23 cellular contexts compared by ENCODE assay signal in genomic region chr12:52587563-52587962, GRCh38. TPM values are rescaled to one million over a fixed set of nuclear protein-coding genes. Genes with fewer than 3 reads are reported as not detected.
DNase-seq lines count a peak whose midpoint lies in the region; ATAC-seq and TF ChIP-seq lines count a peak whose summit lies in the region.
"Had no signal": no experiment of that assay in that cellular context is flagged by ENCODE, and none has a peak within 500 bp of the region (broad histone marks: within the 10 kb centered on the region; RNA-seq: fewer than 3 reads in every experiment).

No MANE protein-coding gene starts in this region.

- no peak overlapping the region for H2AFZ ChIP-seq in H9 (ENCODE audit: low read length)

- H2AK5ac ChIP-seq in H9 (ENCODE audit: insufficient read length, low read length) = no peak overlapping the region

- no peak overlapping the region for H3K9ac ChIP-seq in H9 (ENCODE audit: extremely low read depth, insufficient read length, low read length)

- no peak overlapping the region for H3K14ac ChIP-seq in H9 (ENCODE audit: insufficient read depth, low read length)

- no peak overlapping the region for H3K56ac ChIP-seq in H9 (ENCODE audit: insufficient read length, low read depth, low read length)

- TF ChIP-seq CTCF in H9 (conservative IDR thresholded peaks at IDR 0.05) (peak; percentile 25; the same call in 1 of the 3 replicates), brain microvascular endothelial cell (IDR thresholded peaks at IDR 0.05; ENCODE audit: low read depth, low read length, missing control alignments) (peak; percentile 9)

- no peaks in the 10 kb centered on the region for H3K36me3 ChIP-seq in brain microvascular endothelial cell (replicated peaks)
- H3K36me3 ChIP-seq: spleen, stomach had no signal

- H2BK12ac ChIP-seq in H9 (ENCODE audit: insufficient read length, low read depth, low read length) = no peak overlapping the region

- peak; percentile 60 for DNase-seq in H9
- no peak for DNase-seq in brain microvascular endothelial cell
- no peak for DNase-seq in naive thymus-derived CD8-positive, alpha-beta T cell
- no peak for DNase-seq in cortex of kidney (lab: John Stamatoyannopoulos, UW)
- DNase-seq: activated CD4-positive, alpha-beta T cell treated with anti-CD3 and anti-CD28 coated beads for 48 hours; activated gamma-delta T cell; H7; head of caudate nucleus; left ventricle myocardium superior; NCI-H187; NCI-H2227 treated with DMSO at 0.1 percent for 48 hours; NCI-H82; OCI-M1; SHP77 treated with DMSO at 0.1 percent for 48 hours; spleen; stimulated activated CD4-positive, alpha-beta T cell treated with anti-CD3 and anti-CD28 coated beads, Interleukin-4, amount 100 ng/mL, for 4 hours; stomach had no signal

- no peak overlapping the region for H2BK5ac ChIP-seq in H9 (ENCODE audit: insufficient read length, low read length)

- no peak for ATAC-seq in naive thymus-derived CD8-positive, alpha-beta T cell
- no peak for ATAC-seq in GM18511 (IDR thresholded peaks at IDR 0.05; ENCODE audit: unreplicated experiment)
- ATAC-seq: left ventricle myocardium superior had no signal

- H3K4me3 Mint-ChIP-seq in H9 = no peak overlapping the region
- peak overlapping the region in 1 of 10 donors; percentile 60 for H3K4me3 Mint-ChIP-seq in naive thymus-derived CD8-positive, alpha-beta T cell
- H3K4me3 Mint-ChIP-seq: brain; dendritic cell treated with granulocyte-macrophage colony-stimulating factor and Interleukin-4, amounts not matched to agents 40 ng/mL and 50 ng/mL, for 4 days; type B pancreatic cell had no signal

- H3K36me3 Mint-ChIP-seq in H9 (ENCODE audit: insufficient read depth in 1 of 3, low read depth in 3 of 3) = peaks cover 3 to 13% (median 11%) of the 10 kb centered on the region in 3 experiments
- H3K36me3 Mint-ChIP-seq in naive thymus-derived CD8-positive, alpha-beta T cell = no peaks in the 10 kb centered on the region
- H3K36me3 Mint-ChIP-seq: brain, type B pancreatic cell had no signal

- POLR2A ChIA-PET in naive thymus-derived CD8-positive, alpha-beta T cell (lab: Charles Lee) = interaction anchor here (1.0 to 9.6 kb wide), 4 partner anchors 23 to 287 kb away, joined by 3 to 130 read pairs (median 24); no protein-coding TSS in a partner anchor

- no peak overlapping the region for H2BK20ac ChIP-seq in H9 (ENCODE audit: low read depth, low read length, poor library complexity, severe bottlenecking)

- no peak overlapping the region for H4K91ac ChIP-seq in H9 (ENCODE audit: insufficient read length, low read depth, low read length)

- no peak overlapping the region for H4K8ac ChIP-seq in H9 (replicated peaks; ENCODE audit: insufficient read length, low read depth, low read length)

- peaks cover 23 to 30% of the 10 kb centered on the region in 2 experiments for H3K9me3 Mint-ChIP-seq in H9
- no peaks in the 10 kb centered on the region for H3K9me3 Mint-ChIP-seq in naive thymus-derived CD8-positive, alpha-beta T cell
- H3K9me3 Mint-ChIP-seq: brain; dendritic cell treated with granulocyte-macrophage colony-stimulating factor and Interleukin-4, amounts not matched to agents 40 ng/mL and 50 ng/mL, for 4 days; type B pancreatic cell had no signal

- no peaks in the 10 kb centered on the region for H3K23me2 ChIP-seq in H9 (ENCODE audit: insufficient read length, low read depth, low read length, poor library complexity, severe bottlenecking)

- no CpG with 5 or more reads among the region's 17 CpGs for WGBS in H9 (ENCODE audit: extremely low coverage, insufficient read length, low lambda C conversion rate)

- H3K27ac Mint-ChIP-seq in H9 = peak overlapping the region in 1 of 3 experiments; percentile 22; a peak in 1 of 7 replicates
- H3K27ac Mint-ChIP-seq in naive thymus-derived CD8-positive, alpha-beta T cell = peak overlapping the region in 8 of 10 donors; percentile 3 to 98 (median 93)
- H3K27ac Mint-ChIP-seq: brain; dendritic cell treated with granulocyte-macrophage colony-stimulating factor and Interleukin-4, amounts not matched to agents 40 ng/mL and 50 ng/mL, for 4 days; type B pancreatic cell had no signal

- H4K20me1 ChIP-seq in H9 (ENCODE audit: control insufficient read depth, insufficient read depth, insufficient read length) = no peaks in the 10 kb centered on the region

- H3K9me3 ChIP-seq in H9 (ENCODE audit: control insufficient read depth, low read depth, low read length) = peaks cover 15% of the 10 kb centered on the region
- H3K9me3 ChIP-seq: spleen, stomach had no signal

- no peak overlapping the region for H3K23ac ChIP-seq in H9 (ENCODE audit: insufficient read length, low read depth, low read length)

- no peak overlapping the region for H2BK15ac ChIP-seq in H9 (ENCODE audit: low read depth, low read length)

- no peak overlapping the region for H4K5ac ChIP-seq in H9 (ENCODE audit: insufficient read length, low read depth, low read length)

- H3K27ac ChIP-seq in H9 (ENCODE audit: insufficient read length, low read depth, low read length) (no peak overlapping the region), brain microvascular endothelial cell (no peak overlapping the region)
- H3K27ac ChIP-seq: spleen, stomach had no signal

- H3K18ac ChIP-seq in H9 (ENCODE audit: insufficient read length, low read depth, low read length) = no peak overlapping the region

- no peak overlapping the region for H2BK120ac ChIP-seq in H9 (ENCODE audit: low read depth, low read length, poor library complexity, severe bottlenecking)

- H3K27me3 Mint-ChIP-seq in H9 (ENCODE audit: low read depth) = peaks cover 14% of the 10 kb centered on the region
- H3K27me3 Mint-ChIP-seq in naive thymus-derived CD8-positive, alpha-beta T cell = no peaks in the 10 kb centered on the region

- no peaks in the 10 kb centered on the region for H3K79me1 ChIP-seq in H9 (ENCODE audit: insufficient read depth, low read depth, low read length, poor library complexity, severe bottlenecking)

- no peak overlapping the region for H3K4me3 ChIP-seq in brain microvascular endothelial cell (ENCODE audit: low read depth, low read length)
- H3K4me3 ChIP-seq: spleen, stomach had no signal

- no peak overlapping the region for H3K4ac ChIP-seq in H9 (ENCODE audit: low read depth, low read length)

- H3K4me2 ChIP-seq in H9 (ENCODE audit: insufficient read depth, insufficient read length, low read length) = no peak overlapping the region

- in situ Hi-C loops in brain microvascular endothelial cell (cut with HindIII; ENCODE audit: low pct_ligation_motif_present, low sequenced_read_pairs) = no loop called here

- no peaks in the 10 kb centered on the region for H3K4me1 ChIP-seq in H9 (ENCODE audit: insufficient read depth, low read length)
- H3K4me1 ChIP-seq: stomach had no signal

- H3K4me1 Mint-ChIP-seq in H9 = peaks cover 3% of the 10 kb centered on the region in 2 experiments; a peak in 3 of 4 replicates
- H3K4me1 Mint-ChIP-seq in naive thymus-derived CD8-positive, alpha-beta T cell = peaks cover 54 to 80% (median 66%) of the 10 kb centered on the region in 4 donors

- H3T11ph ChIP-seq in H9 (ENCODE audit: low read length) = no peak overlapping the region

- no peaks in the 10 kb centered on the region for H3K79me2 ChIP-seq in H9 (ENCODE audit: insufficient read depth, low read length)

- no peaks in the 10 kb centered on the region for H3K27me3 ChIP-seq in H9 (ENCODE audit: insufficient read depth, low read length)
- H3K27me3 ChIP-seq in brain microvascular endothelial cell (replicated peaks) = no peaks in the 10 kb centered on the region

RNA-seq across cellular contexts. Expression of gene KRT72, which starts 13.7 kb away (rescaled TPM):
- not detected in 2 replicates for total RNA-seq in H9 (2021)
- total RNA-seq in naive thymus-derived CD8-positive, alpha-beta T cell = 10 to 100 TPM; 11.4 to 11.6 TPM
- under 1 TPM in 2 of 3 donors, not detected in 1; 0.12 to 0.46 TPM for polyA plus RNA-seq in naive thymus-derived CD8-positive, alpha-beta T cell
- total RNA-seq: endothelial cell of umbilical vein, H7, left ventricle myocardium superior, mucosa of gallbladder, stomach had no signal
- polyA plus RNA-seq: endothelial cell of umbilical vein, stomach had no signal

RNA-seq across cellular contexts. Expression of gene KRT74, which starts 13.9 kb away (rescaled TPM):
- not detected in 2 replicates for total RNA-seq in H9 (2021)
- total RNA-seq in naive thymus-derived CD8-positive, alpha-beta T cell = under 1 TPM in 1 of 2 experiments, not detected in 1; 0.26 TPM
- not detected for polyA plus RNA-seq in naive thymus-derived CD8-positive, alpha-beta T cell
- total RNA-seq: endothelial cell of umbilical vein, H7, left ventricle myocardium superior, mucosa of gallbladder, spleen, stomach had no signal
- polyA plus RNA-seq: endothelial cell of umbilical vein, spleen had no signal

RNA-seq across cellular contexts. Expression of gene KRT73, which starts 30.8 kb away (rescaled TPM):
- not detected in 2 replicates for total RNA-seq in H9 (2021)
- total RNA-seq in naive thymus-derived CD8-positive, alpha-beta T cell = 1 to 10 TPM; 8.5 to 10.0 TPM
- polyA plus RNA-seq in naive thymus-derived CD8-positive, alpha-beta T cell = 10 to 100 TPM in 1 of 3 donors, 1 to 10 TPM in 1, under 1 TPM in 1; 0.72 to 10.0 (median 1.8) TPM
- total RNA-seq: endothelial cell of umbilical vein, H7, left ventricle myocardium superior, mucosa of gallbladder, stomach had no signal
- polyA plus RNA-seq: endothelial cell of umbilical vein, stomach had no signal

RNA-seq across cellular contexts. Expression of gene KRT71, which starts 34.6 kb away (rescaled TPM):
- total RNA-seq in H9 (2021) = not detected in 2 replicates
- not detected for total RNA-seq in naive thymus-derived CD8-positive, alpha-beta T cell
- polyA plus RNA-seq in naive thymus-derived CD8-positive, alpha-beta T cell = not detected
- total RNA-seq: endothelial cell of umbilical vein, H7, left ventricle myocardium superior, mucosa of gallbladder, spleen, stomach had no signal
- polyA plus RNA-seq: endothelial cell of umbilical vein, spleen, stomach had no signal

Comparison
In these comparisons a context has a peak if more than half of its experiments do, and no peak if none do; other contexts are left out.
1. RNA of gene KRT72, which starts 13.7 kb away (total RNA-seq): 11.4 to 11.6 TPM in naive thymus-derived CD8-positive, alpha-beta T cell; not detected in H9; every median in the first group is over 10 times any median in the second.